Comparison of ENCODE assay signal across 1 cellular context in genomic region chr21:43861716-43862115, GRCh38.
TF ChIP-seq lines count a peak whose summit lies in the region.

No MANE protein-coding gene starts in this region.

TF ChIP-seq in WTC11, 78 proteins besides CTCF, POLR2A, EP300 and RAD21 (continued from another document):
- no peak for TF ChIP-seq PRDM15 (CRISPR knock-in tag; IDR thresholded peaks at IDR 0.05)
- no peak for TF ChIP-seq ZNF263 (CRISPR knock-in tag; IDR thresholded peaks at IDR 0.05; ENCODE audit: low read depth)
- no peak for TF ChIP-seq USF1 (CRISPR knock-in tag; IDR thresholded peaks at IDR 0.05)
